8 cellular contexts compared by ENCODE assay signal in genomic region chrX:77900688-77901087, GRCh38. TPM values are rescaled to one million over a fixed set of nuclear protein-coding genes. Genes with fewer than 3 reads are reported as not detected.
DNase-seq lines count a peak whose midpoint lies in the region; ATAC-seq, FAIRE-seq and TF ChIP-seq lines count a peak whose summit lies in the region.

No MANE protein-coding gene starts in this region.

- no peak for TF ChIP-seq CTCF in K562 (IDR thresholded peaks at IDR 0.05 in 2 of 3, conservative IDR thresholded peaks at IDR 0.05 in 1 of 3; ENCODE audit: insufficient read depth in 2 of 3, low read depth in 1 of 3, low read length in 3 of 3)
- no peak for TF ChIP-seq CTCF in mesothelial cell of epicardium (IDR thresholded peaks at IDR 0.05; ENCODE audit: unreplicated experiment)
- no peak for TF ChIP-seq CTCF in pancreas (IDR thresholded peaks at IDR 0.05)

- TF ChIP-seq RAD21 in K562 (CRISPR knock-in tag; conservative IDR thresholded peaks at IDR 0.05 in 1 of 2, IDR thresholded peaks at IDR 0.05 in 1 of 2) = no peak

- BruUV-seq in K562 (replicated peaks; lab: Mats Ljungman, UMichigan) = no TSS peak

- H3K9ac ChIP-seq in Karpas-422 (ENCODE audit: low read length) = peak overlapping the region; percentile 85
- peak overlapping the region in 1 of 2 experiments; percentile 99; a peak in 3 of 4 replicates for H3K9ac ChIP-seq in K562 (ENCODE audit: insufficient read depth in 1 of 2, low read depth in 2 of 2, low read length in 2 of 2)

- no peaks in the 10 kb centered on the region for H4K20me1 ChIP-seq in Karpas-422 (ENCODE audit: insufficient read depth, low read depth, low read length)
- H4K20me1 ChIP-seq in K562 (replicated peaks; ENCODE audit: control insufficient read depth, insufficient read depth, low read length) = no peaks in the 10 kb centered on the region

- H3K4me1 Mint-ChIP-seq in mesothelial cell of epicardium = peaks cover 7% of the 10 kb centered on the region

- peak overlapping the region; percentile 27 for H3K27ac Mint-ChIP-seq in mesothelial cell of epicardium

- H3K4me1 ChIP-seq in Karpas-422 (ENCODE audit: low read length) (peaks cover 10% of the 10 kb centered on the region), K562 (replicated peaks in 1 of 2; ENCODE audit: control insufficient read depth in 2 of 2, insufficient read depth in 2 of 2, low read length in 2 of 2) (peaks cover 2 to 3% of the 10 kb centered on the region in 2 experiments; a peak in 2 of 5 replicates), pancreas (no peaks in the 10 kb centered on the region)

- CTCF ChIA-PET in K562 (lab: Yijun Ruan, JAX; ENCODE audit: low intra/inter-chr PET ratio) = no interaction called here

- intact Hi-C loops in K562 (cut with micrococcal nuclease) (no loop called here), pancreas (cut with DNase I) (no loop called here)

- no peaks in the 10 kb centered on the region for H3K27me3 Mint-ChIP-seq in mesothelial cell of epicardium (ENCODE audit: low read depth)

- H3K36me3 Mint-ChIP-seq in mesothelial cell of epicardium = peaks cover 13% of the 10 kb centered on the region

- no peaks in the 10 kb centered on the region for H3K27me3 ChIP-seq in Karpas-422 (ENCODE audit: low read length)
- H3K27me3 ChIP-seq in K562 (ENCODE audit: control insufficient read depth in 2 of 2, insufficient read depth in 2 of 2, low read length in 2 of 2) = no peaks in the 10 kb centered on the region
- no peaks in the 10 kb centered on the region for H3K27me3 ChIP-seq in pancreas

- peak overlapping the region; percentile 88 for H3K27ac ChIP-seq in Karpas-422 (ENCODE audit: low read length)
- peak overlapping the region; percentile 99 for H3K27ac ChIP-seq in K562 (ENCODE audit: extremely low read depth, low read depth, low read length)
- peak overlapping the region in 1 of 4 donors; percentile 81 for H3K27ac ChIP-seq in pancreas

- DNase-seq in AG20443 (ENCODE audit: low spot score) (peak; percentile 4), Karpas-422 (no peak), K562 (ENCODE audit: extremely low read depth in 1 of 4, low spot score in 3 of 4) (no peak), mesothelial cell of epicardium (ENCODE audit: low spot score in 2 of 2, unreplicated experiment in 2 of 2) (no peak), pancreas (no peak), NCI-H82 treated with DMSO at 0.1 percent for 48 hours (lab: John Stamatoyannopoulos, UW; ENCODE audit: unreplicated experiment) (no peak), A172 (ENCODE audit: low spot score) (no peak), anterior cingulate cortex (lab: John Stamatoyannopoulos, UW) (no peak)

- H3K9me3 ChIP-seq in Karpas-422 (ENCODE audit: low read length) (no peaks in the 10 kb centered on the region), K562 (replicated peaks; ENCODE audit: control insufficient read depth, insufficient read depth, low read depth, low read length) (peaks cover 3% of the 10 kb centered on the region; the same call in 1 of the 2 replicates), pancreas (no peaks in the 10 kb centered on the region)

- in situ Hi-C loops in K562 (cut with MboI) = loop anchor here (10.0 kb wide), 1 partner anchor 124 kb away; no protein-coding TSS in a partner anchor

- no peaks in the 10 kb centered on the region for H3K9me1 ChIP-seq in K562 (ENCODE audit: control insufficient read depth, insufficient read depth, low read length)

- WGBS in K562 (ENCODE audit: insufficient coverage, low coverage, missing lambda C conversion rate) = 25% methylated on average over 1 of the region's 1 CpG
- 24 to 41% methylated on average over 1 of the region's 1 CpG for WGBS in pancreas, 2 donors

- H3K4me3 Mint-ChIP-seq in mesothelial cell of epicardium = peak overlapping the region; percentile 79

- peaks cover 11% of the 10 kb centered on the region for H3K9me3 Mint-ChIP-seq in mesothelial cell of epicardium

- H3K4me2 ChIP-seq in Karpas-422 (ENCODE audit: low read depth, low read length, poor library complexity, severe bottlenecking) = peak overlapping the region; percentile 70
- H3K4me2 ChIP-seq in K562 (ENCODE audit: insufficient read depth, low read length) = peak overlapping the region; percentile 92

- H3K4me3 ChIP-seq in Karpas-422 (ENCODE audit: low read length) (peak overlapping the region; percentile 86), K562 (peak overlapping the region; percentile 74), pancreas (peak overlapping the region in 2 of 4 donors; percentile 43 to 47)

- no peak for TF ChIP-seq EP300 in K562 (IDR thresholded peaks at IDR 0.05; ENCODE audit: low read length)

- H3K79me2 ChIP-seq in Karpas-422 (ENCODE audit: low read length) (peaks cover 35% of the 10 kb centered on the region), K562 (ENCODE audit: control insufficient read depth, insufficient read depth, low read length) (peaks cover 40% of the 10 kb centered on the region)

- TF ChIP-seq POLR2A in K562 (conservative IDR thresholded peaks at IDR 0.05) = no peak

- ATAC-seq in K562 (no peak), pancreas (no peak)

- no peaks in the 10 kb centered on the region for H3K9me2 ChIP-seq in Karpas-422 (replicated peaks; ENCODE audit: insufficient read depth, low read length)

- FAIRE-seq in K562 (lab: Jason Lieb, UNC) (no peak), pancreas (lab: Jason Lieb, UNC) (no peak)

- H3K36me3 ChIP-seq in Karpas-422 (ENCODE audit: insufficient read depth, low read length) (peaks cover 19% of the 10 kb centered on the region; the same call in 1 of the 2 replicates), K562 (ENCODE audit: control insufficient read depth, insufficient read depth, low read length) (peaks cover 48% of the 10 kb centered on the region), pancreas (no peaks in the 10 kb centered on the region)

- H2AFZ ChIP-seq in Karpas-422 (ENCODE audit: low read length) (no peak overlapping the region), K562 (ENCODE audit: low read depth, low read length) (no peak overlapping the region)

- POLR2A ChIA-PET in K562 (lab: Yijun Ruan, JAX) = interaction anchor here (3.4 kb wide), 1 partner anchor 10 kb away, joined by 18 read pairs; the partner anchor contains the start of gene ATP7A

RNA-seq across cellular contexts. Expression of gene COX7B, which starts 1.4 kb away (rescaled TPM):
- 256 and 632 TPM in 2 replicates for total RNA-seq in Karpas-422 (2014; rRNA removed; shearing (Covaris generic); ENCODE audit: low replicate concordance)
- total RNA-seq in K562 (2011; cell fraction: chromatin; rRNA removed; ENCODE audit: low replicate concordance) = 130 and 149 TPM in 2 replicates
- total RNA-seq in K562 (2011; cell fraction: nucleolus; rRNA removed) = 128 and 174 TPM in 2 replicates
- total RNA-seq in K562 (2011; cell fraction: nucleoplasm; rRNA removed) = 188 and 195 TPM in 2 replicates
- 577 and 694 TPM in 2 replicates for total RNA-seq in K562 (2014; rRNA removed)
- 1,307 and 1,325 TPM in 2 replicates for total RNA-seq in K562 (2014; rRNA removed; fragmentation: Illumina TruSeq; extraction: Trizol)
- total RNA-seq in K562 (2015; rRNA removed; fragmentation: Illumina TruSeq; extraction: Trizol) = 976 and 1,056 TPM in 2 replicates
- total RNA-seq in K562 (2021) = 549 and 655 TPM in 2 replicates
- polyA plus RNA-seq in K562 (2011; rRNA removed) = 2,285 and 2,612 TPM in 2 replicates
- polyA plus RNA-seq in K562 (2011; cell fraction: cytosol; rRNA removed) = 1,573 and 2,417 TPM in 2 replicates
- polyA plus RNA-seq in K562 (2011; cell fraction: nucleus; rRNA removed) = 356 and 864 TPM in 2 replicates
- polyA plus RNA-seq in K562 (2012) = 580 and 1,031 TPM in 2 replicates
- polyA plus RNA-seq in K562 (2014; fragmentation: Illumina TruSeq; extraction: Trizol) = 1,072 and 1,120 TPM in 2 replicates
- polyA plus RNA-seq in K562 (2014; fragmentation: Nextera tagmentation; extraction: Ambion mirVana) = 1,000 to 10,000 TPM; 2,613 to 2,891 TPM
- 1,602 and 1,756 TPM in 2 replicates for polyA plus RNA-seq in K562 (2014; rRNA removed)
- polyA minus RNA-seq in K562 (2011; rRNA and poly(A)+ RNA removed) = 631 and 748 TPM in 2 replicates
- 157 and 174 TPM in 2 replicates for polyA minus RNA-seq in K562 (2011; cell fraction: cytosol; rRNA and poly(A)+ RNA removed)
- 26.4 and 77.2 TPM in 2 replicates for polyA minus RNA-seq in K562 (2011; cell fraction: nucleus; rRNA and poly(A)+ RNA removed)
- 140 to 144 TPM (median 142 TPM) in 3 replicates for total RNA-seq in mesothelial cell of epicardium
- total RNA-seq in pancreas = 10 to 100 TPM; 36.7 to 83.4 (median 66.1) TPM
- polyA plus RNA-seq in pancreas = 100 to 1,000 TPM; 221 to 295 TPM
- total RNA-seq in A172 (2014; rRNA removed; shearing (Covaris generic)) = 721 and 828 TPM in 2 replicates

RNA-seq across cellular contexts. Expression of gene MAGT1, which starts 5.5 kb away (rescaled TPM):
- 78.5 and 110 TPM in 2 replicates for total RNA-seq in Karpas-422 (2014; rRNA removed; shearing (Covaris generic); ENCODE audit: low replicate concordance)
- 83.9 and 96.5 TPM in 2 replicates for total RNA-seq in K562 (2011; cell fraction: chromatin; rRNA removed; ENCODE audit: low replicate concordance)
- total RNA-seq in K562 (2011; cell fraction: nucleolus; rRNA removed) = 52.0 and 84.7 TPM in 2 replicates
- 86.7 and 126 TPM in 2 replicates for total RNA-seq in K562 (2011; cell fraction: nucleoplasm; rRNA removed)
- total RNA-seq in K562 (2014; rRNA removed) = 26.8 and 46.2 TPM in 2 replicates
- 35.4 and 37.8 TPM in 2 replicates for total RNA-seq in K562 (2014; rRNA removed; fragmentation: Illumina TruSeq; extraction: Trizol)
- 28.7 and 29.4 TPM in 2 replicates for total RNA-seq in K562 (2015; rRNA removed; fragmentation: Illumina TruSeq; extraction: Trizol)
- total RNA-seq in K562 (2021) = 21.8 and 21.9 TPM in 2 replicates
- polyA plus RNA-seq in K562 (2011; rRNA removed) = 26.1 and 34.9 TPM in 2 replicates
- polyA plus RNA-seq in K562 (2011; cell fraction: cytosol; rRNA removed) = 11.2 and 17.7 TPM in 2 replicates
- polyA plus RNA-seq in K562 (2011; cell fraction: nucleus; rRNA removed) = 9.2 and 9.5 TPM in 2 replicates
- 26.6 and 34.6 TPM in 2 replicates for polyA plus RNA-seq in K562 (2012)
- polyA plus RNA-seq in K562 (2014; fragmentation: Illumina TruSeq; extraction: Trizol) = 25.0 and 28.8 TPM in 2 replicates
- 10 to 100 TPM; 19.0 to 23.1 TPM for polyA plus RNA-seq in K562 (2014; fragmentation: Nextera tagmentation; extraction: Ambion mirVana)
- polyA plus RNA-seq in K562 (2014; rRNA removed) = 15.5 and 16.5 TPM in 2 replicates
- 115 and 116 TPM in 2 replicates for polyA minus RNA-seq in K562 (2011; rRNA and poly(A)+ RNA removed)
- polyA minus RNA-seq in K562 (2011; cell fraction: cytosol; rRNA and poly(A)+ RNA removed) = 28.0 and 38.1 TPM in 2 replicates
- polyA minus RNA-seq in K562 (2011; cell fraction: nucleus; rRNA and poly(A)+ RNA removed) = 13.3 and 22.0 TPM in 2 replicates
- 46.9 to 48.3 TPM (median 47.3 TPM) in 3 replicates for total RNA-seq in mesothelial cell of epicardium
- 10 to 100 TPM; 26.1 to 51.3 (median 40.0) TPM for total RNA-seq in pancreas
- polyA plus RNA-seq in pancreas = 10 to 100 TPM in 1 of 2 donors, 1 to 10 TPM in 1; 7.4 to 17.4 TPM
- total RNA-seq in A172 (2014; rRNA removed; shearing (Covaris generic)) = 69.3 and 71.0 TPM in 2 replicates

RNA-seq across cellular contexts. Expression of gene ATP7A, which starts 9.8 kb away (rescaled TPM):
- total RNA-seq in Karpas-422 (2014; rRNA removed; shearing (Covaris generic); ENCODE audit: low replicate concordance) = 4.0 and 6.3 TPM in 2 replicates
- 41.1 and 107 TPM in 2 replicates for total RNA-seq in K562 (2011; cell fraction: chromatin; rRNA removed; ENCODE audit: low replicate concordance)
- total RNA-seq in K562 (2011; cell fraction: nucleolus; rRNA removed) = 20.2 and 29.7 TPM in 2 replicates
- 63.8 and 93.5 TPM in 2 replicates for total RNA-seq in K562 (2011; cell fraction: nucleoplasm; rRNA removed)
- total RNA-seq in K562 (2014; rRNA removed) (9.5 and 10.0 TPM in 2 replicates), K562 (2014; rRNA removed; fragmentation: Illumina TruSeq; extraction: Trizol) (19.8 and 21.6 TPM in 2 replicates), K562 (2015; rRNA removed; fragmentation: Illumina TruSeq; extraction: Trizol) (12.3 TPM in 2 replicates), K562 (2021) (13.4 and 14.8 TPM in 2 replicates), mesothelial cell of epicardium (17.4 to 18.2 TPM (median 18.1 TPM) in 3 replicates), pancreas (1 to 10 TPM; 3.9 to 7.8 (median 4.7) TPM)
- polyA plus RNA-seq in K562 (2011; rRNA removed) (17.4 and 22.7 TPM in 2 replicates), K562 (2014; fragmentation: Illumina TruSeq; extraction: Trizol) (9.5 and 11.6 TPM in 2 replicates), K562 (2014; fragmentation: Nextera tagmentation; extraction: Ambion mirVana) (1 to 10 TPM; 7.8 to 9.2 TPM), K562 (2014; rRNA removed) (7.3 and 8.2 TPM in 2 replicates), pancreas (1 to 10 TPM; 1.3 to 1.8 TPM)
- polyA plus RNA-seq in K562 (2011; cell fraction: cytosol; rRNA removed) = 5.8 and 11.6 TPM in 2 replicates
- 7.9 and 11.6 TPM in 2 replicates for polyA plus RNA-seq in K562 (2011; cell fraction: nucleus; rRNA removed)
- polyA plus RNA-seq in K562 (2012) = 5.2 and 6.5 TPM in 2 replicates
- polyA minus RNA-seq in K562 (2011; rRNA and poly(A)+ RNA removed) = 73.5 and 78.1 TPM in 2 replicates
- 21.2 and 23.1 TPM in 2 replicates for polyA minus RNA-seq in K562 (2011; cell fraction: cytosol; rRNA and poly(A)+ RNA removed)
- 15.1 and 28.5 TPM in 2 replicates for polyA minus RNA-seq in K562 (2011; cell fraction: nucleus; rRNA and poly(A)+ RNA removed)
- total RNA-seq in A172 (2014; rRNA removed; shearing (Covaris generic)) = 8.7 and 9.0 TPM in 2 replicates
